ENCODE assay signal across 7 cellular contexts in genomic region chr16:29926675-29927522, GRCh38. TPM values are rescaled to one million over a fixed set of nuclear protein-coding genes. Genes with fewer than 3 reads are reported as not detected.
DNase-seq lines count a peak whose midpoint lies in the region; ATAC-seq and TF ChIP-seq lines count a peak whose summit lies in the region.

No MANE protein-coding gene starts in this region.

- DNase-seq in GM12864 (ENCODE audit: low read depth): no peak
- DNase-seq in right atrium auricular region (ENCODE audit: low spot score): no peak
- peak; percentile 38 for DNase-seq in putamen (ENCODE audit: low spot score)
- DNase-seq in ureter (ENCODE audit: low spot score): no peak

- no peaks in the 10 kb centered on the region for H3K27me3 Mint-ChIP-seq in IgD-negative memory B cell
- H3K27me3 Mint-ChIP-seq in activated naive CD8-positive, alpha-beta T cell: no peaks in the 10 kb centered on the region

- H3K36me3 ChIP-seq in right atrium auricular region: peaks cover 11% of the 10 kb centered on the region

- no peak for TF ChIP-seq CTCF in GM12864 (IDR thresholded peaks at IDR 0.05; ENCODE audit: low read depth, low read length, missing control alignments)
- no peak for TF ChIP-seq CTCF in right atrium auricular region (IDR thresholded peaks at IDR 0.05)

- peaks cover 0 to 19% of the 10 kb centered on the region in 2 donors for H3K4me1 ChIP-seq in right atrium auricular region

- no peaks in the 10 kb centered on the region for H3K9me3 Mint-ChIP-seq in IgD-negative memory B cell
- no peaks in the 10 kb centered on the region for H3K9me3 Mint-ChIP-seq in activated naive CD8-positive, alpha-beta T cell (ENCODE audit: low read depth)

- H3K9me3 ChIP-seq in right atrium auricular region: no peaks in the 10 kb centered on the region

- peaks cover 23 to 31% (median 27%) of the 10 kb centered on the region in 3 donors for H3K4me1 Mint-ChIP-seq in IgD-negative memory B cell
- peaks cover 30% of the 10 kb centered on the region for H3K4me1 Mint-ChIP-seq in activated naive CD8-positive, alpha-beta T cell (ENCODE audit: low read depth)

- no peaks in the 10 kb centered on the region for H3K36me3 Mint-ChIP-seq in IgD-negative memory B cell
- H3K36me3 Mint-ChIP-seq in activated naive CD8-positive, alpha-beta T cell: peaks cover 4% of the 10 kb centered on the region

- peak overlapping the region; percentile 94 to 99 (median 98) for H3K4me3 Mint-ChIP-seq in IgD-negative memory B cell
- H3K4me3 Mint-ChIP-seq in activated naive CD8-positive, alpha-beta T cell: peak overlapping the region; percentile 92

- peak overlapping the region; percentile 89 to 97 (median 96) for H3K27ac Mint-ChIP-seq in IgD-negative memory B cell
- peak overlapping the region; percentile 95 for H3K27ac Mint-ChIP-seq in activated naive CD8-positive, alpha-beta T cell

- no peaks in the 10 kb centered on the region for H3K27me3 ChIP-seq in right atrium auricular region

- H3K27ac ChIP-seq in right atrium auricular region: peak overlapping the region; percentile 86 to 87

- peak overlapping the region; percentile 88 for H3K4me3 ChIP-seq in GM12864 (ENCODE audit: low read depth, low read length)
- H3K4me3 ChIP-seq in right atrium auricular region: peak overlapping the region; percentile 81 to 98

- ATAC-seq in HG02759 (IDR thresholded peaks at IDR 0.05; ENCODE audit: unreplicated experiment): no peak

RNA-seq across cellular contexts. Expression of gene KCTD13, which starts 0.9 kb away (rescaled TPM):
- 19.2 TPM for polyA plus RNA-seq in IgD-negative memory B cell
- total RNA-seq in right atrium auricular region: 1 to 10 TPM; 6.4 to 6.5 TPM
- 33.6 TPM for total RNA-seq in ureter

RNA-seq across cellular contexts. Expression of gene ASPHD1, which starts 26.6 kb away (rescaled TPM):
- not detected for polyA plus RNA-seq in IgD-negative memory B cell
- total RNA-seq in right atrium auricular region (1 to 10 TPM; 1.5 to 3.2 TPM), ureter (1.2 TPM)

RNA-seq across cellular contexts. Expression of gene SEZ6L2, which starts 27.5 kb away (rescaled TPM):
- not detected for polyA plus RNA-seq in IgD-negative memory B cell
- total RNA-seq in right atrium auricular region: 1 to 10 TPM; 2.6 to 4.6 TPM
- total RNA-seq in ureter: 7.5 TPM

RNA-seq across cellular contexts. Expression of gene TMEM219, which starts 35.0 kb away (rescaled TPM):
- 171 TPM for polyA plus RNA-seq in IgD-negative memory B cell
- total RNA-seq in right atrium auricular region (100 to 1,000 TPM; 100 to 107 TPM), ureter (131 TPM)

RNA-seq across cellular contexts. Expression of gene TAOK2, which starts 46.8 kb away (rescaled TPM):
- 7.6 TPM for polyA plus RNA-seq in IgD-negative memory B cell
- total RNA-seq in right atrium auricular region: 10 to 100 TPM; 29.1 to 36.7 TPM
- 45.1 TPM for total RNA-seq in ureter
